1 cellular context compared by ENCODE assay signal in the genomic region with DNA sequence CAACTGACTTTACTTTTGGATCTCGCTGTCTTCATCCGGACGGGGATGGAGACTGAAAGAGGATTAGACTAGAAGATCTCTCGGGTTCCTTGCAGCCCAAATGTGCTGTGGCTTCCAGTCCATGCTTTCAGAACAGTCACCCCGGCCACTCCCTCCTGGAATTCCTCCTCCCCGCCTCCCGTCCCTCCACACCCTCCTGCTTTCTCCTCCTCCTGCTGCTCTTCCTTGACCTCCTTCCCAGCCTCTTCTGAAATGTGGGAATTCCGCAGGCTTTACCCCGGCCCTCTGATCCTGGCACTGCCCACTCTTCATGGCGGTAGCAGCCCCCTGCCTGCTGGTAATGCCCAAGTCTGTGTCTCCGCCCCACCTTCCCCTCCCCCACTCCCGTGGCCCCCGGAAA.
TF ChIP-seq lines count a peak whose summit lies in the region.

No MANE protein-coding gene starts in this region.

TF ChIP-seq in HCT116, 20 proteins besides CTCF, POLR2A, EP300 and RAD21:
- TF ChIP-seq POLR2AphosphoS5 (IDR thresholded peaks at IDR 0.05; ENCODE audit: low read depth, low read length): 0 out of 2 replicates have a peak, but pooled peaks have one; percentile 37
TF ChIP-seq in HCT116: peak in this region for 1; not testable (repeated sequence) for 19.
